Comparison of ENCODE assay signal across 1 cellular context in the genomic region with DNA sequence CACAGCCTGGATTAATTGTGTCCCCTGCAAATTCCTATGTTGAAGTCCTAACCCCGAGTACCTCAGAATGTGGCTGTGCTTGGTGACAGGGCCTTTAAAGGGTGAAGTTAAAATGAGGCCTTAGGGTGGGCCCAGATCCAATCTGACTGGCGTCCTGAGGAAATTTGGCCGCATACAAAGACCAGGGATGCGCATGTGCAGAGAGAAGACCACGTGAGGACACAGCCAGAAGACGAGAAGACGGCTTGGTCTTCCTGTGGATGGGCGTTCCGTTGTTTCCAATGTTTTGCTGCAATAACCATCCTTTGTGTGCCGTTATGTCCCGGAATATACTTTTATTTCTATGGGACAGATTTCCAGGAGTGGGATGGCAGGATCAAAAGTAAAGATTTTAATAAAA.
A peak's percentile ranks its signal among the peaks of the same experiment; 100 is the strongest.
TF ChIP-seq lines count a peak whose summit lies in the region.

No MANE protein-coding gene starts in this region.

TF ChIP-seq in K562, 482 proteins besides CTCF, POLR2A, EP300 and RAD21:
- TF ChIP-seq, protein P1, sequence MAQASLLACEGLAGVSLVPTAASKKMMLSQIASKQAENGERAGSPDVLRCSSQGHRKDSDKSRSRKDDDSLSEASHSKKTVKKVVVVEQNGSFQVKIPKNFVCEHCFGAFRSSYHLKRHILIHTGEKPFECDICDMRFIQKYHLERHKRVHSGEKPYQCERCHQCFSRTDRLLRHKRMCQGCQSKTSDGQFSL (CRISPR knock-in tag; IDR thresholded peaks at IDR 0.05): no peak
- TF ChIP-seq, protein P1 (tag; IDR thresholded peaks at IDR 0.05): no peak
- TF ChIP-seq ZNF780A (CRISPR knock-in tag; IDR thresholded peaks at IDR 0.05) (no peak), CAMTA2 (CRISPR knock-in tag; conservative IDR thresholded peaks at IDR 0.05) (no peak), ZNF134 (CRISPR knock-in tag; conservative IDR thresholded peaks at IDR 0.05) (no peak), CHD1 (IDR thresholded peaks at IDR 0.05; ENCODE audit: low read length) (no peak), SLC30A9 (CRISPR knock-in tag; IDR thresholded peaks at IDR 0.05) (no peak), GATAD2B (IDR thresholded peaks at IDR 0.05; ENCODE audit: borderline replicate concordance) (no peak), SP2 (IDR thresholded peaks at IDR 0.05; ENCODE audit: extremely low read depth, low read depth, low read length, poor library complexity, severe bottlenecking) (no peak), LEF1 (IDR thresholded peaks at IDR 0.05) (no peak), JUNB (CRISPR knock-in tag; conservative IDR thresholded peaks at IDR 0.05) (no peak), ZNF75A (CRISPR knock-in tag; IDR thresholded peaks at IDR 0.05) (no peak), ZNF140 (CRISPR knock-in tag; IDR thresholded peaks at IDR 0.05) (no peak), SUPT5H (IDR thresholded peaks at IDR 0.05) (no peak), KLF1 (tag; IDR thresholded peaks at IDR 0.05) (no peak), TAF15 (IDR thresholded peaks at IDR 0.05; ENCODE audit: low read depth, low read length) (no peak), SMARCA5 (IDR thresholded peaks at IDR 0.05) (no peak), NRF1 (conservative IDR thresholded peaks at IDR 0.05 in 1 of 2, IDR thresholded peaks at IDR 0.05 in 1 of 2) (peak; percentile 87 to 89)
- TF ChIP-seq, protein P2, sequence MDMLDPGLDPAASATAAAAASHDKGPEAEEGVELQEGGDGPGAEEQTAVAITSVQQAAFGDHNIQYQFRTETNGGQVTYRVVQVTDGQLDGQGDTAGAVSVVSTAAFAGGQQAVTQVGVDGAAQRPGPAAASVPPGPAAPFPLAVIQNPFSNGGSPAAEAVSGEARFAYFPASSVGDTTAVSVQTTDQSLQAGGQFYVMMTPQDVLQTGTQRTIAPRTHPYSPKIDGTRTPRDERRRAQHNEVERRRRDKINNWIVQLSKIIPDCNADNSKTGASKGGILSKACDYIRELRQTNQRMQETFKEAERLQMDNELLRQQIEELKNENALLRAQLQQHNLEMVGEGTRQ (CRISPR knock-in tag; IDR thresholded peaks at IDR 0.05): peak; percentile 70
